Comparison of ENCODE assay signal across 1 cellular context in genomic region chr7:726084-726853, GRCh38.
A peak's percentile ranks its signal among the peaks of the same experiment; 100 is the strongest.
TF ChIP-seq lines count a peak whose summit lies in the region.

Gene DNAAF5 (plus strand): TSS chr7:726699. CDS start chr7:726721, 22 bp downstream.

TF ChIP-seq in K562, 482 proteins besides CTCF, POLR2A, EP300 and RAD21 (continued from another document and continues in another):
- TF ChIP-seq USF1 (CRISPR knock-in tag; IDR thresholded peaks at IDR 0.05) (peak; percentile 93), GMEB1 (CRISPR knock-in tag; IDR thresholded peaks at IDR 0.05) (0 out of 2 replicates have a peak, but pooled peaks have one; percentile 18), RERE (CRISPR knock-in tag; IDR thresholded peaks at IDR 0.05; ENCODE audit: borderline replicate concordance) (0 out of 2 replicates have a peak, but pooled peaks have one; percentile 11), ATF6 (CRISPR knock-in tag; IDR thresholded peaks at IDR 0.05) (no peak), MXI1 (IDR thresholded peaks at IDR 0.05; ENCODE audit: low read depth, low read length) (peak; percentile 94), CBFA2T2 (conservative IDR thresholded peaks at IDR 0.05) (0 out of 2 replicates have a peak, but pooled peaks have one; percentile 2), PTRF (tag; IDR thresholded peaks at IDR 0.05) (no peak), CCNT2 (IDR thresholded peaks at IDR 0.05; ENCODE audit: borderline replicate concordance, extremely low read depth, insufficient read length, low read depth, low read length) (peak; percentile 52), ZBTB40 (IDR thresholded peaks at IDR 0.05) (peak; percentile 97), ZBTB40 (CRISPR knock-in tag; IDR thresholded peaks at IDR 0.05) (no peak), HMGN3 (IDR thresholded peaks at IDR 0.05; ENCODE audit: borderline replicate concordance, extremely low read depth, insufficient read length, low read depth, low read length) (no peak), ZNF639 (CRISPR knock-in tag; conservative IDR thresholded peaks at IDR 0.05 in 1 of 2, IDR thresholded peaks at IDR 0.05 in 1 of 2) (peak in 1 of 2 experiments; percentile 70; a peak in 2 of 4 replicates), HNRNPLL (IDR thresholded peaks at IDR 0.05; ENCODE audit: low read depth, low read length, poor library complexity, severe bottlenecking) (peak; percentile 84), CBX3 (IDR thresholded peaks at IDR 0.05; ENCODE audit: borderline replicate concordance in 1 of 2, low read length in 2 of 2) (peak in 1 of 2 experiments; percentile 76; a peak in 2 of 3 replicates), ZMIZ1 (IDR thresholded peaks at IDR 0.05; ENCODE audit: low read depth in 2 of 2, low read length in 2 of 2) (0 out of 4 replicates have a peak, but pooled peaks of 1 of the 2 experiments have one; percentile 9), MNT (conservative IDR thresholded peaks at IDR 0.05) (peak; percentile 99), ZC3H11A (IDR thresholded peaks at IDR 0.05; ENCODE audit: low read depth, low read length) (no peak), POU5F1 (IDR thresholded peaks at IDR 0.05; ENCODE audit: borderline replicate concordance, low read depth, low read length, partially characterized antibody) (no peak), C11orf30 (IDR thresholded peaks at IDR 0.05; ENCODE audit: low read depth) (peak; percentile 70), HDAC2 (IDR thresholded peaks at IDR 0.05) (peak; percentile 61; the same call in 1 of the 2 replicates), ZNF282 (CRISPR knock-in tag; IDR thresholded peaks at IDR 0.05) (no peak), KDM4B (IDR thresholded peaks at IDR 0.05; ENCODE audit: borderline replicate concordance in 2 of 2, low read depth in 1 of 2) (peak in 1 of 2 experiments; percentile 94; a peak in 2 of 4 replicates), FOXJ2 (tag; IDR thresholded peaks at IDR 0.05) (no peak), GATAD2A (IDR thresholded peaks at IDR 0.05) (no peak)
